ENCODE assay signal across 18 cellular contexts in genomic region chr6:144744720-144745119, GRCh38.
A peak's percentile ranks its signal among the peaks of the same experiment; 100 is the strongest.
DNase-seq lines count a peak whose midpoint lies in the region; ATAC-seq and TF ChIP-seq lines count a peak whose summit lies in the region.
"Had no signal": no experiment of that assay in that cellular context is flagged by ENCODE, and none has a peak within 500 bp of the region (broad histone marks: within the 10 kb centered on the region; RNA-seq: fewer than 3 reads in every experiment).

No MANE protein-coding gene starts in this region.

- TF ChIP-seq CTCF in OCI-LY1 (IDR thresholded peaks at IDR 0.05; ENCODE audit: low read length) (no peak), right lobe of liver (IDR thresholded peaks at IDR 0.05) (no peak), foreskin keratinocyte (conservative IDR thresholded peaks at IDR 0.05) (no peak)

- in situ Hi-C loops in HAP-1 (cut with MboI; ENCODE audit: low sequenced_read_pairs): no loop called here

- H3K27me3 ChIP-seq in OCI-LY1 (ENCODE audit: insufficient read depth, low read length) (no peaks in the 10 kb centered on the region), right lobe of liver (no peaks in the 10 kb centered on the region), HAP-1 (ENCODE audit: low read depth) (no peaks in the 10 kb centered on the region), foreskin keratinocyte (no peaks in the 10 kb centered on the region)
- H3K27me3 ChIP-seq: breast epithelium, esophagus squamous epithelium had no signal

- H3K9me3 ChIP-seq in OCI-LY1 (ENCODE audit: low read length) (no peaks in the 10 kb centered on the region), right lobe of liver (no peaks in the 10 kb centered on the region), HAP-1 (no peaks in the 10 kb centered on the region)
- H3K9me3 ChIP-seq: breast epithelium, Caco-2, esophagus squamous epithelium, prostate gland had no signal

- H3K36me3 ChIP-seq in OCI-LY1 (ENCODE audit: insufficient read depth, low read length) (no peaks in the 10 kb centered on the region), right lobe of liver (peaks cover 0 to 7% (median 3%) of the 10 kb centered on the region in 4 donors), HAP-1 (replicated peaks) (peaks cover 15% of the 10 kb centered on the region)
- H3K36me3 ChIP-seq: breast epithelium, prostate gland had no signal

- no peaks in the 10 kb centered on the region for H3K79me2 ChIP-seq in OCI-LY1 (ENCODE audit: insufficient read depth, low read length)

- H4K20me1 ChIP-seq in OCI-LY1 (ENCODE audit: insufficient read depth, low read length): no peaks in the 10 kb centered on the region

- WGBS in right lobe of liver (ENCODE audit: insufficient coverage, low coverage, low lambda C conversion rate, missing lambda C conversion rate): 35% methylated on average over 3 of the region's 3 CpGs

- no peak overlapping the region for H3K9ac ChIP-seq in OCI-LY1 (ENCODE audit: low read length)

- H3K27ac ChIP-seq in OCI-LY1 (ENCODE audit: low read depth, low read length, poor library complexity, severe bottlenecking): peak overlapping the region; percentile 43
- no peak overlapping the region for H3K27ac ChIP-seq in right lobe of liver
- H3K27ac ChIP-seq in foreskin keratinocyte: no peak overlapping the region
- H3K27ac ChIP-seq: breast epithelium, esophagus squamous epithelium, prostate gland had no signal

- H3K9me2 ChIP-seq in OCI-LY1 (ENCODE audit: low read depth, low read length): no peaks in the 10 kb centered on the region

- H2AFZ ChIP-seq in OCI-LY1 (ENCODE audit: low read length): no peak overlapping the region

- peak overlapping the region; percentile 42; the same call in 1 of the 2 replicates for H3K4me2 ChIP-seq in OCI-LY1 (ENCODE audit: low read length)

- peaks cover 10% of the 10 kb centered on the region for H3F3A ChIP-seq in OCI-LY1 (ENCODE audit: insufficient read depth, low read length)

- no peak overlapping the region for H3K4me3 ChIP-seq in OCI-LY1 (ENCODE audit: low read depth, low read length, poor library complexity, severe bottlenecking)
- H3K4me3 ChIP-seq in right lobe of liver: no peak overlapping the region
- H3K4me3 ChIP-seq in HAP-1: no peak overlapping the region
- H3K4me3 ChIP-seq: breast epithelium, esophagus squamous epithelium, prostate gland had no signal

- ATAC-seq in right lobe of liver (peak; percentile 89 to 97 (median 95)), HG03469 (IDR thresholded peaks at IDR 0.05; ENCODE audit: unreplicated experiment) (no peak), foreskin keratinocyte (no peak), HG02610 (IDR thresholded peaks at IDR 0.05; ENCODE audit: unreplicated experiment) (no peak)
- ATAC-seq: activated T-cell treated with anti-CD3 and anti-CD28 coated beads, Interleukin-2, amount 50 U/mL, for 4 hours had no signal

- no peak for TF ChIP-seq POLR2A in right lobe of liver (IDR thresholded peaks at IDR 0.05)

- intact Hi-C loops in right lobe of liver (cut with DNase I): no loop called here

- DNase-seq in COLO668 (lab: John Stamatoyannopoulos, UW; ENCODE audit: unreplicated experiment): peak; percentile 10
- DNase-seq in NCI-H1417 treated with DMSO at 0.1 percent for 48 hours (lab: John Stamatoyannopoulos, UW): peak; percentile 37
- no peak for DNase-seq in right lobe of liver
- DNase-seq in HAP-1 (ENCODE audit: low spot score in 2 of 2): no peak
- no peak for DNase-seq in foreskin keratinocyte
- DNase-seq: activated CD4-positive, alpha-beta memory T cell treated with anti-CD3 and anti-CD28 coated beads for 36 hours; activated naive CD8-positive, alpha-beta T cell treated with anti-CD3 and anti-CD28 coated beads, Interleukin-2, amount 10 ng/mL, durations not matched to agents 7 days and 5 days; activated T-cell treated with anti-CD3 and anti-CD28 coated beads, Interleukin-2, amount 50 U/mL, for 4 hours; Caco-2; esophagus squamous epithelium; head of caudate nucleus; Kasumi-1; NCI-H1930 had no signal

- H3K4me1 ChIP-seq in OCI-LY1 (ENCODE audit: insufficient read depth, low read length, severe bottlenecking) (peaks cover 36% of the 10 kb centered on the region), right lobe of liver (peaks cover 0 to 11% (median 4%) of the 10 kb centered on the region in 4 donors), HAP-1 (peaks cover 14% of the 10 kb centered on the region), foreskin keratinocyte (no peaks in the 10 kb centered on the region)
- H3K4me1 ChIP-seq: breast epithelium, Caco-2, esophagus squamous epithelium, prostate gland had no signal

Comparison
In these comparisons a context has a peak if more than half of its experiments do, and no peak if none do; other contexts are left out.
1. DNase-seq: peak in COLO668 (single experiment) and NCI-H1417 treated with DMSO at 0.1 percent for 48 hours (single experiment); none in right lobe of liver (0 of 3), HAP-1 (0 of 2) and foreskin keratinocyte (0 of 2).
2. ATAC-seq: peak in right lobe of liver (4 of 4); none in HG03469 (single experiment), foreskin keratinocyte (single experiment) and HG02610 (single experiment).